In the genomic region with DNA sequence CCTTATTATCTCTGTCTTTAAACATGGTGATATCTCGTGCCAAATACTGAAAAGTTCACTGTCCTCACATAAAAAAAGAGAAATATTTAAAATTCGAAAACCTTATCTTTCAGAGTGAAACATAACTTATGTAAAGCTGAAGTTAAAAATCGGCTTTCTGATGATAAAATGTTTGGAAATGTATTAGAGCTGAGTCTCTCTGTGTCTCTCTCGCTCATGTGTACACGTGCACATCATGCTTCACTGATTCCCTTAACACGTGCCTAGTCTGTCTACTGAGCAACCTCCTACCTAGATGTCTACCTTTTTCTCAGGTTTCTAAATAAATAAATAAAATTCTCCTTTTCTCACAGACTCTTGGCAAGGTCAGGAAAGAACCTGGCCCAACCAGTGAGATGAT, we compare ENCODE assay signal across 34 cellular contexts. TPM values are rescaled to one million over a fixed set of nuclear protein-coding genes. Genes with fewer than 3 reads are reported as not detected.
"Had no signal": no experiment of that assay in that cellular context is flagged by ENCODE, and none has a peak within 500 bp of the region (broad histone marks: within the 10 kb centered on the region; RNA-seq: fewer than 3 reads in every experiment).

No MANE protein-coding gene starts in this region.

- H3K4me1 Mint-ChIP-seq: immature natural killer cell; mesothelial cell of epicardium; naive thymus-derived CD4-positive, alpha-beta T cell; neural crest cell; stimulated activated memory B cell treated with anti-CD40 and anti-IgM and Interleukin-4, amounts not matched to agents 10 μg/mL and 1 μg/mL and 100 μg/mL, for 72 hours; stimulated activated naive CD8-positive, alpha-beta T cell treated with anti-CD3 and anti-CD28 coated beads, Interleukin-15, amount 100 ng/mL, for 72 hours had no signal

- H3K4me2 ChIP-seq: smooth muscle cell had no signal

- H3K36me3 ChIP-seq: left ventricle myocardium inferior, right atrium auricular region, right lobe of liver, transverse colon, upper lobe of left lung, vagina had no signal

- H3K4me3 ChIP-seq: left ventricle myocardium inferior, lung, psoas muscle, right atrium auricular region, right lobe of liver, smooth muscle cell, transverse colon, upper lobe of left lung, vagina had no signal

- H3K4me3 Mint-ChIP-seq: immature natural killer cell; mesothelial cell of epicardium; naive thymus-derived CD4-positive, alpha-beta T cell; natural killer cell treated with Interleukin-12 subunit alpha and Interleukin-12 subunit beta and Interleukin-15 and Interleukin-18, amount 100 ng/mL, for 72 hours; neural crest cell; stimulated activated memory B cell treated with anti-CD40 and anti-IgM and Interleukin-4, amounts not matched to agents 10 μg/mL and 1 μg/mL and 100 μg/mL, for 72 hours; stimulated activated naive CD8-positive, alpha-beta T cell treated with anti-CD3 and anti-CD28 coated beads, Interleukin-15, amount 100 ng/mL, for 72 hours had no signal

- H3K4me1 ChIP-seq: left ventricle myocardium inferior, parathyroid adenoma, psoas muscle, right atrium auricular region, transverse colon, upper lobe of left lung, vagina had no signal

- FAIRE-seq: islet of Langerhans, kidney had no signal

- H2AFZ ChIP-seq: parathyroid adenoma had no signal

- H3K9me3 Mint-ChIP-seq: natural killer cell treated with Interleukin-12 subunit alpha and Interleukin-12 subunit beta and Interleukin-15 and Interleukin-18, amount 100 ng/mL, for 72 hours had no signal

- H3K27ac Mint-ChIP-seq: immature natural killer cell; mesothelial cell of epicardium; naive thymus-derived CD4-positive, alpha-beta T cell; natural killer cell treated with Interleukin-12 subunit alpha and Interleukin-12 subunit beta and Interleukin-15 and Interleukin-18, amount 100 ng/mL, for 72 hours; stimulated activated memory B cell treated with anti-CD40 and anti-IgM and Interleukin-4, amounts not matched to agents 10 μg/mL and 1 μg/mL and 100 μg/mL, for 72 hours; stimulated activated naive CD8-positive, alpha-beta T cell treated with anti-CD3 and anti-CD28 coated beads, Interleukin-15, amount 100 ng/mL, for 72 hours had no signal

- H3K9ac ChIP-seq: parathyroid adenoma had no signal

- H3K9me3 ChIP-seq: left ventricle myocardium inferior, psoas muscle, right atrium auricular region, right lobe of liver, transverse colon, upper lobe of left lung, vagina had no signal

- H3K27me3 ChIP-seq: right atrium auricular region, right lobe of liver, transverse colon, upper lobe of left lung, vagina had no signal

- H3K27ac ChIP-seq: left ventricle myocardium inferior, parathyroid adenoma, psoas muscle, right atrium auricular region, transverse colon, upper lobe of left lung, vagina had no signal

- H3K27me3 Mint-ChIP-seq: stimulated activated naive CD8-positive, alpha-beta T cell treated with anti-CD3 and anti-CD28 coated beads, Interleukin-15, amount 100 ng/mL, for 72 hours had no signal

- DNase-seq: hypothalamus; immature natural killer cell; kidney; left colon; left ventricle myocardium inferior; mesendoderm; naive thymus-derived CD4-positive, alpha-beta T cell; nucleus accumbens; psoas muscle; right lobe of liver; stimulated activated CD4-positive, alpha-beta T cell treated with anti-CD3 and anti-CD28 coated beads, Interleukin-1b, Interleukin-23, amount 100 ng/mL, for 48 hours; stimulated activated CD4-positive, alpha-beta T cell treated with anti-CD3 and anti-CD28 coated beads, Interleukin-2, amount 100 ng/mL, for 48 hours; stimulated activated CD4-positive, alpha-beta T cell treated with anti-CD3 and anti-CD28 coated beads, Interleukin-4, amount 100 ng/mL, for 4 hours; stimulated activated CD8-positive, alpha-beta memory T cell treated with anti-CD3 and anti-CD28 coated beads, Interleukin-4, amount 100 ng/mL, for 48 hours; stimulated activated naive CD4-positive, alpha-beta T cell treated with Interleukin-2 at 50 U/mL for 16 hours; stimulated activated naive CD8-positive, alpha-beta T cell treated with anti-CD3 and anti-CD28 coated beads, Interleukin-15, amount 100 ng/mL, for 72 hours; substantia nigra; transverse colon; upper lobe of left lung had no signal

- H3K36me3 Mint-ChIP-seq: immature natural killer cell; mesothelial cell of epicardium; natural killer cell treated with Interleukin-12 subunit alpha and Interleukin-12 subunit beta and Interleukin-15 and Interleukin-18, amount 100 ng/mL, for 72 hours had no signal

- H3K79me2 ChIP-seq: parathyroid adenoma had no signal

RNA-seq across cellular contexts. Expression of a gene that starts 17.1 kb away (rescaled TPM):
- total RNA-seq: left ventricle myocardium inferior, lower leg skin, mononuclear cell, myocyte, osteocyte, psoas muscle, smooth muscle cell, vagina had no signal
- polyA plus RNA-seq: immature natural killer cell; naive thymus-derived CD4-positive, alpha-beta T cell; urinary bladder had no signal
